1 cellular context compared by ENCODE assay signal in the genomic region with DNA sequence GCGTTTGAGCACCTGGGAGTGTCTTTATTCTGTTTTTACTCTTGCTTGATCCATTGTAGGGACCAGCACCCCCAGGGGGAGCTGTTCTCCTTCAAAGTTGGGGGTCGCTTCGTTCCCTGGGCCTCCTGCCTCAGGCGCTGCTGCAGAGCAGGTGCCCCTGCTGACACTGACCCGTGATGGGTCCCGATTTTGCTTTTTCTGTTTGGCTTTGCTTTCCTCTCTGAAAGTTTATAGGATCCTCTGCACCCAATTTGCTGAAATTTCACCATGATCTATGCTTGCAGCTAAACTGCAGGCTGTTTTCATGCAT.
TF ChIP-seq lines count a peak whose summit lies in the region.

No MANE protein-coding gene starts in this region.

TF ChIP-seq in K562, 482 proteins besides CTCF, POLR2A, EP300 and RAD21:
- TF ChIP-seq CTCFL (IDR thresholded peaks at IDR 0.05; ENCODE audit: borderline replicate concordance, insufficient read depth, low read depth, low read length, poor library complexity, severe bottlenecking) = peak; percentile 70
- TF ChIP-seq RB1 (IDR thresholded peaks at IDR 0.05; ENCODE audit: low read depth) = no peak
- peak; percentile 50; the same call in 1 of the 2 replicates for TF ChIP-seq ZBTB7A (IDR thresholded peaks at IDR 0.05; ENCODE audit: borderline replicate concordance, control insufficient read depth, low read depth, low read length)
